20 cellular contexts compared by ENCODE assay signal in genomic region chr20:5491463-5491862, GRCh38.
"Had no signal": no experiment of that assay in that cellular context is flagged by ENCODE, and none has a peak within 500 bp of the region (broad histone marks: within the 10 kb centered on the region; RNA-seq: fewer than 3 reads in every experiment).

No MANE protein-coding gene starts in this region.

- H3K4me3 ChIP-seq: dorsolateral prefrontal cortex, heart right ventricle, smooth muscle cell, tibial nerve, upper lobe of right lung, vagina had no signal

- DNase-seq: cortex of kidney; dorsolateral prefrontal cortex; effector CD8-positive, alpha-beta T cell; heart right ventricle; hypothalamus; kidney glomerular epithelial cell; mammary epithelial cell; right cardiac atrium; stimulated activated CD4-positive, alpha-beta T cell treated with anti-CD3 and anti-CD28 coated beads, Interleukin-2, amount 100 ng/mL, for 48 hours; upper lobe of right lung had no signal

- H3K27me3 ChIP-seq: dorsolateral prefrontal cortex, tibial nerve, upper lobe of right lung, vagina had no signal

- H3K9me3 ChIP-seq: upper lobe of right lung, vagina had no signal

- FAIRE-seq: endometrium, frontal cortex, islet of Langerhans had no signal

- ATAC-seq: esophagus mucosa; heart right ventricle; left lobe of liver; naive thymus-derived CD8-positive, alpha-beta T cell; right cardiac atrium; stimulated activated memory B cell treated with anti-CD40 and anti-IgM and Interleukin-4, amounts not matched to agents 10 μg/mL and 1 μg/mL and 100 μg/mL, for 72 hours; upper lobe of right lung had no signal

- H3K4me1 ChIP-seq: heart right ventricle, tibial nerve, upper lobe of right lung, vagina had no signal

- H3K36me3 ChIP-seq: upper lobe of right lung, vagina had no signal

- H3K27ac ChIP-seq: dorsolateral prefrontal cortex, heart right ventricle, tibial nerve, upper lobe of right lung, vagina had no signal
